In genomic region chr13:109121826-109122225, GRCh38 we compare ENCODE assay signal across 21 cellular contexts.
DNase-seq lines count a peak whose midpoint lies in the region; ATAC-seq and TF ChIP-seq lines count a peak whose summit lies in the region.
"Had no signal": no experiment of that assay in that cellular context is flagged by ENCODE, and none has a peak within 500 bp of the region (broad histone marks: within the 10 kb centered on the region; RNA-seq: fewer than 3 reads in every experiment).

No MANE protein-coding gene starts in this region.

- no peak overlapping the region for H3K23ac ChIP-seq in mesendoderm (ENCODE audit: low read length)

- no peak overlapping the region for H2BK120ac ChIP-seq in mesendoderm (ENCODE audit: low read depth, low read length)

- no peak overlapping the region for H2BK15ac ChIP-seq in mesendoderm (replicated peaks; ENCODE audit: low read depth)

- no peak for ATAC-seq in activated naive CD8-positive, alpha-beta T cell treated with anti-CD3 and anti-CD28 coated beads, Interleukin-2, amount 50 U/mL, for 24 hours
- ATAC-seq in GM21447 (IDR thresholded peaks at IDR 0.05; ENCODE audit: unreplicated experiment), result no peak
- ATAC-seq: CD8-positive, alpha-beta T cell had no signal

- DNase-seq in ELF-1 (ENCODE audit: low read depth, low spot score), result peak; percentile 26
- peak; percentile 29 for DNase-seq in iPS-NIHi7 (ENCODE audit: extremely low spot score)
- peak; percentile 58 for DNase-seq in mesendoderm
- no peak for DNase-seq in activated naive CD8-positive, alpha-beta T cell treated with anti-CD3 and anti-CD28 coated beads, Interleukin-2, amount 50 U/mL, for 24 hours
- DNase-seq in NCI-H345 treated with DMSO at 0.1 percent for 48 hours (lab: John Stamatoyannopoulos, UW; ENCODE audit: unreplicated experiment), result no peak
- no peak for DNase-seq in endodermal cell
- DNase-seq: 8988T; ACHN; CD4-positive, alpha-beta T cell; CD8-positive, alpha-beta T cell; COR-L47; DMS 273 treated with DMSO at 0.1 percent for 48 hours; DMS153; DMS53; DMS79; DND-41; EL; GF-D8 had no signal

- TF ChIP-seq CTCF in endodermal cell (conservative IDR thresholded peaks at IDR 0.05), result no peak

- no peaks in the 10 kb centered on the region for H3K27me3 ChIP-seq in mesendoderm (ENCODE audit: insufficient read depth, low read length, poor library complexity)
- H3K27me3 ChIP-seq in endodermal cell (ENCODE audit: control insufficient read depth, insufficient read depth, low read length, poor library complexity, severe bottlenecking), result no peaks in the 10 kb centered on the region
- H3K27me3 ChIP-seq: BLaER1 treated with 17β-estradiol and CSF1 and Interleukin-3, amounts not matched to agents 10 nM and 100 nM had no signal

- H3K27ac ChIP-seq in mesendoderm (ENCODE audit: low read depth, low read length) (no peak overlapping the region), endodermal cell (ENCODE audit: low read depth, low read length) (no peak overlapping the region)
- H3K27ac ChIP-seq: BLaER1 treated with 17β-estradiol and CSF1 and Interleukin-3, amounts not matched to agents 10 nM and 100 nM; C4-2B had no signal

- no peaks in the 10 kb centered on the region for H3K79me2 ChIP-seq in mesendoderm (ENCODE audit: control insufficient read depth, insufficient read depth, low read length)

- no peaks in the 10 kb centered on the region for H3K4me1 ChIP-seq in mesendoderm (ENCODE audit: control insufficient read depth, low read depth, low read length)
- peaks cover 3% of the 10 kb centered on the region for H3K4me1 ChIP-seq in endodermal cell (ENCODE audit: control insufficient read depth, insufficient read depth, low read length)
- H3K4me1 ChIP-seq: BLaER1 treated with 17β-estradiol and CSF1 and Interleukin-3, amounts not matched to agents 10 nM and 100 nM had no signal

- H3K9ac ChIP-seq in mesendoderm (ENCODE audit: low read length) (no peak overlapping the region), endodermal cell (ENCODE audit: extremely low read depth, low read length, poor library complexity, severe bottlenecking) (no peak overlapping the region)
- H3K9ac ChIP-seq: BLaER1 treated with 17β-estradiol and CSF1 and Interleukin-3, amounts not matched to agents 10 nM and 100 nM had no signal

- H3K27me3 Mint-ChIP-seq in activated naive CD8-positive, alpha-beta T cell treated with anti-CD3 and anti-CD28 coated beads, Interleukin-2, amount 50 U/mL, for 24 hours, result no peaks in the 10 kb centered on the region
- H3K27me3 Mint-ChIP-seq in endodermal cell (ENCODE audit: insufficient read depth), result no peaks in the 10 kb centered on the region

- WGBS in mesendoderm (ENCODE audit: extremely low coverage, insufficient coverage, low lambda C conversion rate), result no CpG with 5 or more reads among the region's 5 CpGs
- 96 to 100% methylated on average over 4 to 5 of the region's 5 CpGs for WGBS in endodermal cell (ENCODE audit: insufficient coverage in 1 of 2, insufficient read length in 1 of 2), 2 experiments

- no peak overlapping the region for H3K56ac ChIP-seq in mesendoderm (ENCODE audit: low read length)

- H3K9me3 Mint-ChIP-seq in activated naive CD8-positive, alpha-beta T cell treated with anti-CD3 and anti-CD28 coated beads, Interleukin-2, amount 50 U/mL, for 24 hours, result no peaks in the 10 kb centered on the region
- H3K9me3 Mint-ChIP-seq in endodermal cell, result no peaks in the 10 kb centered on the region
- H3K9me3 Mint-ChIP-seq: CD4-positive, alpha-beta T cell; CD8-positive, alpha-beta T cell had no signal

- no peak overlapping the region for H2BK5ac ChIP-seq in mesendoderm (ENCODE audit: low read length)

- no peak overlapping the region for H4K5ac ChIP-seq in mesendoderm (ENCODE audit: low read length)

- no peak overlapping the region for H3K4me3 ChIP-seq in mesendoderm (ENCODE audit: low read length)
- no peak overlapping the region for H3K4me3 ChIP-seq in endodermal cell (ENCODE audit: low read length)
- H3K4me3 ChIP-seq: BLaER1 treated with 17β-estradiol and CSF1 and Interleukin-3, amounts not matched to agents 10 nM and 100 nM had no signal

- H3K18ac ChIP-seq in mesendoderm (ENCODE audit: low read length), result no peak overlapping the region

- no peak overlapping the region for H4K8ac ChIP-seq in mesendoderm (ENCODE audit: low read depth, low read length)

- no peak overlapping the region for H3K4me2 ChIP-seq in mesendoderm (ENCODE audit: low read length)
- H3K4me2 ChIP-seq: BLaER1 treated with 17β-estradiol and CSF1 and Interleukin-3, amounts not matched to agents 10 nM and 100 nM had no signal

- no peaks in the 10 kb centered on the region for H3K4me1 Mint-ChIP-seq in activated naive CD8-positive, alpha-beta T cell treated with anti-CD3 and anti-CD28 coated beads, Interleukin-2, amount 50 U/mL, for 24 hours
- H3K4me1 Mint-ChIP-seq in endodermal cell, result peaks cover 17% of the 10 kb centered on the region

- H3K9me3 ChIP-seq in endodermal cell (ENCODE audit: control insufficient read depth, low read length), result no peaks in the 10 kb centered on the region

- no peaks in the 10 kb centered on the region for H3K36me3 ChIP-seq in mesendoderm (ENCODE audit: control insufficient read depth, insufficient read depth, low read length)
- no peaks in the 10 kb centered on the region for H3K36me3 ChIP-seq in endodermal cell (ENCODE audit: control insufficient read depth, insufficient read depth, low read length)
- H3K36me3 ChIP-seq: BLaER1 treated with 17β-estradiol and CSF1 and Interleukin-3, amounts not matched to agents 10 nM and 100 nM had no signal

- H3K4ac ChIP-seq in mesendoderm (ENCODE audit: low read depth, low read length), result no peak overlapping the region

- no peak overlapping the region for H3K4me3 Mint-ChIP-seq in activated naive CD8-positive, alpha-beta T cell treated with anti-CD3 and anti-CD28 coated beads, Interleukin-2, amount 50 U/mL, for 24 hours
- H3K4me3 Mint-ChIP-seq in endodermal cell, result no peak overlapping the region
- H3K4me3 Mint-ChIP-seq: CD4-positive, alpha-beta T cell; CD8-positive, alpha-beta T cell had no signal

- H2AK5ac ChIP-seq in mesendoderm (ENCODE audit: low read length), result no peak overlapping the region

- no peaks in the 10 kb centered on the region for H3K79me1 ChIP-seq in mesendoderm (ENCODE audit: low read length)

- no peak overlapping the region for H3K27ac Mint-ChIP-seq in activated naive CD8-positive, alpha-beta T cell treated with anti-CD3 and anti-CD28 coated beads, Interleukin-2, amount 50 U/mL, for 24 hours
- no peak overlapping the region for H3K27ac Mint-ChIP-seq in endodermal cell
- H3K27ac Mint-ChIP-seq: CD4-positive, alpha-beta T cell; CD8-positive, alpha-beta T cell had no signal

- H3K36me3 Mint-ChIP-seq in activated naive CD8-positive, alpha-beta T cell treated with anti-CD3 and anti-CD28 coated beads, Interleukin-2, amount 50 U/mL, for 24 hours (ENCODE audit: low read depth), result no peaks in the 10 kb centered on the region
- H3K36me3 Mint-ChIP-seq in endodermal cell (ENCODE audit: low read depth), result no peaks in the 10 kb centered on the region
- H3K36me3 Mint-ChIP-seq: CD8-positive, alpha-beta T cell had no signal

Comparison
In these comparisons a context has a peak if more than half of its experiments do, and no peak if none do; other contexts are left out.
1. DNase-seq: peak in ELF-1 (single experiment), iPS-NIHi7 (single experiment) and mesendoderm (single experiment); none in activated naive CD8-positive, alpha-beta T cell treated with anti-CD3 and anti-CD28 coated beads, Interleukin-2, amount 50 U/mL, for 24 hours (single experiment), NCI-H345 treated with DMSO at 0.1 percent for 48 hours (single experiment) and endodermal cell (single experiment).